ENCODE assay signal across 9 cellular contexts in the genomic region with DNA sequence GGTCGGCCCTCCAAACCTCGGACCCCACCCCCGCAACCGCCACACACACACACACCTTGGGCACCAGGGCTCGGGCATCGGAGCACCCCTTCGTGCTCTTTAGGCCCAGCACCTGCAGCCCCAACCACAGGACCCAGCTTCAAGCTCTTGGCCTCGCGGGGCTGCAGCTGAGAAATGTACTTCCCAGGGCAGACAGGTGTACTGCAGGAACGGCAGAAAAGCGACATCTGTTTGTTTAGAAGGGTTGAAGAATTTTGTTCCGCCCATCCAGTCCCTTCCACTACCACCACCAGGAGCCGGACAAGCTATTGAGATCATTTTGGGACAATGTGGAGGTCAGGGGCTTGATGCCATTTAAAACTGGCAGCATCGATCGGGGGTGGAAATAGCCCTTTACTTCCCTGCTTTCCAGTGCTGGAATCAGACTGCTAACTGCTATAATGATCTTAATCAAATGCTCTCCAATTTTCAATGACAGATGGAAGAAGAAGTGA. TPM values are rescaled to one million over a fixed set of nuclear protein-coding genes. Genes with fewer than 3 reads are reported as not detected.
A peak's percentile ranks its signal among the peaks of the same experiment; 100 is the strongest.
DNase-seq lines count a peak whose midpoint lies in the region; ATAC-seq and TF ChIP-seq lines count a peak whose summit lies in the region.
"Had no signal": no experiment of that assay in that cellular context is flagged by ENCODE, and none has a peak within 500 bp of the region (broad histone marks: within the 10 kb centered on the region; RNA-seq: fewer than 3 reads in every experiment).

No MANE protein-coding gene starts in this region.

- peaks cover 31% of the 10 kb centered on the region for H3K4me1 ChIP-seq in lower lobe of right lung
- peaks cover 0 to 65% (median 33%) of the 10 kb centered on the region in 4 donors for H3K4me1 ChIP-seq in tibial nerve

- H3K27ac ChIP-seq in angular gyrus (ENCODE audit: low read depth, low read length) (peak overlapping the region; percentile 64), lower lobe of right lung (peak overlapping the region; percentile 81), tibial nerve (peak overlapping the region; percentile 16 to 81 (median 54))
- H3K27ac ChIP-seq: neutrophil had no signal

- no peak for TF ChIP-seq POLR2A in tibial nerve (IDR thresholded peaks at IDR 0.05)

- peaks cover 48% of the 10 kb centered on the region for H3K27me3 Mint-ChIP-seq in activated naive CD4-positive, alpha-beta T cell treated with anti-CD3 and anti-CD28 coated beads, Interleukin-2, amount 50 U/mL, for 24 hours
- H3K27me3 Mint-ChIP-seq in activated T-cell treated with anti-CD3 and anti-CD28 coated beads, Interleukin-2, amount 50 U/mL, for 24 hours: peaks cover 76% of the 10 kb centered on the region

- WGBS in tibial nerve, 2 donors: 36 to 47% methylated on average over 9 to 10 of the region's 15 CpGs

- no peaks in the 10 kb centered on the region for H3K9me3 ChIP-seq in lower lobe of right lung
- H3K9me3 ChIP-seq in tibial nerve: no peaks in the 10 kb centered on the region
- H3K9me3 ChIP-seq: neutrophil had no signal

- DNase-seq in activated naive CD4-positive, alpha-beta T cell treated with anti-CD3 and anti-CD28 coated beads, Interleukin-2, amount 50 U/mL, for 16 hours: no peak
- DNase-seq in lower lobe of right lung (no peak), tibial nerve (ENCODE audit: low spot score in 2 of 2) (no peak), cerebellar nuclear complex (lab: John Stamatoyannopoulos, UW) (no peak)
- DNase-seq in activated effector memory CD4-positive, alpha-beta T cell treated with Interleukin-2 at 50 U/mL for 16 hours: no peak
- DNase-seq in activated T-cell treated with anti-CD3 and anti-CD28 coated beads, Interleukin-2, amount 50 U/mL, for 24 hours: no peak

- no peaks in the 10 kb centered on the region for H3K36me3 Mint-ChIP-seq in activated naive CD4-positive, alpha-beta T cell treated with anti-CD3 and anti-CD28 coated beads, Interleukin-2, amount 50 U/mL, for 24 hours
- H3K36me3 Mint-ChIP-seq in activated T-cell treated with anti-CD3 and anti-CD28 coated beads, Interleukin-2, amount 50 U/mL, for 24 hours (ENCODE audit: low read depth): no peaks in the 10 kb centered on the region

- H3K27ac Mint-ChIP-seq in activated naive CD4-positive, alpha-beta T cell treated with anti-CD3 and anti-CD28 coated beads, Interleukin-2, amount 50 U/mL, for 24 hours: no peak overlapping the region
- no peak overlapping the region for H3K27ac Mint-ChIP-seq in activated T-cell treated with anti-CD3 and anti-CD28 coated beads, Interleukin-2, amount 50 U/mL, for 24 hours

- ATAC-seq in lower lobe of right lung: no peak

- H3K36me3 ChIP-seq in lower lobe of right lung (no peaks in the 10 kb centered on the region), tibial nerve (no peaks in the 10 kb centered on the region)
- H3K36me3 ChIP-seq: neutrophil had no signal

- H3K27me3 ChIP-seq in lower lobe of right lung (ENCODE audit: low read depth) (peaks cover 17% of the 10 kb centered on the region), tibial nerve (peaks cover 0 to 3% of the 10 kb centered on the region in 2 donors)

- no peak for TF ChIP-seq CTCF in lower lobe of right lung (IDR thresholded peaks at IDR 0.05)
- no peak for TF ChIP-seq CTCF in tibial nerve (IDR thresholded peaks at IDR 0.05)

- H3K4me1 Mint-ChIP-seq in activated naive CD4-positive, alpha-beta T cell treated with anti-CD3 and anti-CD28 coated beads, Interleukin-2, amount 50 U/mL, for 24 hours: peaks cover 10% of the 10 kb centered on the region
- peaks cover 9% of the 10 kb centered on the region for H3K4me1 Mint-ChIP-seq in activated T-cell treated with anti-CD3 and anti-CD28 coated beads, Interleukin-2, amount 50 U/mL, for 24 hours (ENCODE audit: low read depth)

- intact Hi-C loops in lower lobe of right lung (cut with DNase I): no loop called here

- no peak for TF ChIP-seq EP300 in tibial nerve (IDR thresholded peaks at IDR 0.05)

- H3K4me3 ChIP-seq in lower lobe of right lung: peak overlapping the region; percentile 64
- peak overlapping the region; percentile 46 to 76 (median 52) for H3K4me3 ChIP-seq in tibial nerve

- H3K9me3 Mint-ChIP-seq in activated naive CD4-positive, alpha-beta T cell treated with anti-CD3 and anti-CD28 coated beads, Interleukin-2, amount 50 U/mL, for 24 hours: no peaks in the 10 kb centered on the region
- no peaks in the 10 kb centered on the region for H3K9me3 Mint-ChIP-seq in activated T-cell treated with anti-CD3 and anti-CD28 coated beads, Interleukin-2, amount 50 U/mL, for 24 hours

- peak overlapping the region; percentile 4 for H3K4me3 Mint-ChIP-seq in activated naive CD4-positive, alpha-beta T cell treated with anti-CD3 and anti-CD28 coated beads, Interleukin-2, amount 50 U/mL, for 24 hours
- H3K4me3 Mint-ChIP-seq in activated T-cell treated with anti-CD3 and anti-CD28 coated beads, Interleukin-2, amount 50 U/mL, for 24 hours: no peak overlapping the region

RNA-seq across cellular contexts. Expression of gene SERTAD4, which starts 1.7 kb away (rescaled TPM):
- total RNA-seq in lower lobe of right lung (4.3 TPM), tibial nerve (1 to 10 TPM in 2 of 4 donors, under 1 TPM in 2; 0.60 to 1.7 (median 1.0) TPM)
